9 cellular contexts compared by ENCODE assay signal in the genomic region with DNA sequence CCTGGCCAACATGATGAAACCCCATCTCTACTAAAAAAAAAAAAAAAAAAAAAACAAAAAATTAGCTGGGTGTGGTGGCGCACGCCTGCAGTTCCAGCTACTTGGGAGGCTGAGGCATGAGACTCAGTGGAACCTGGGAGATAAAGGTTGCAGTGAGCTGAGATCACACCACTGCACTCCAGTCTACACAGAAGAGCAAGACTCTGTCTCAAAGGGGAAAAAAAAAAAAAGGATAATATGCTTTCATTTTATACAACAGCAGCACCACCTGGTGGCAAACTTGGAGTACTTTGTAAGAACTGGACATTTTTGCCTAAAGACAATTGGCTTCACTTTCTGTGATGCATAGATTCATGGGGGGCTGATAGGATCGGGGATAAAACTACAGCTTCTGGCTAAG. TPM values are rescaled to one million over a fixed set of nuclear protein-coding genes. Genes with fewer than 3 reads are reported as not detected.
DNase-seq lines count a peak whose midpoint lies in the region; ATAC-seq and TF ChIP-seq lines count a peak whose summit lies in the region.
"Had no signal": no experiment of that assay in that cellular context is flagged by ENCODE, and none has a peak within 500 bp of the region (broad histone marks: within the 10 kb centered on the region; RNA-seq: fewer than 3 reads in every experiment).

No MANE protein-coding gene starts in this region.

- DNase-seq in DMS53 (lab: John Stamatoyannopoulos, UW): peak; percentile 82
- peak; percentile 47 to 63 for DNase-seq in SJSA1 (ENCODE audit: low read depth in 1 of 2, low spot score in 2 of 2)
- peak in 1 of 2 donors; percentile 53 for DNase-seq in activated naive CD4-positive, alpha-beta T cell treated with anti-CD3 and anti-CD28 coated beads, Interleukin-2, amount 50 U/mL, for 72 hours (ENCODE audit: low spot score in 2 of 2)
- peak in 1 of 2 donors; percentile 56 for DNase-seq in heart right ventricle
- no peak for DNase-seq in smooth muscle cell (lab: John Stamatoyannopoulos, UW; ENCODE audit: unreplicated experiment)
- DNase-seq in NCI-H774 (lab: John Stamatoyannopoulos, UW): no peak

- peaks cover 41% of the 10 kb centered on the region for H3K79me2 ChIP-seq in smooth muscle cell (ENCODE audit: low read depth)

- H3K4me1 ChIP-seq in SJSA1 (replicated peaks): no peaks in the 10 kb centered on the region
- peaks cover 0 to 27% (median 14%) of the 10 kb centered on the region in 9 donors for H3K4me1 ChIP-seq in heart right ventricle
- no peaks in the 10 kb centered on the region for H3K4me1 ChIP-seq in smooth muscle cell (ENCODE audit: low read depth)

- no peak overlapping the region for H3K9ac ChIP-seq in smooth muscle cell (ENCODE audit: low read depth)

- H3K36me3 ChIP-seq in SJSA1 (peaks cover 78% of the 10 kb centered on the region), heart right ventricle (peaks cover 0 to 65% (median 21%) of the 10 kb centered on the region in 9 donors), smooth muscle cell (ENCODE audit: low read depth) (no peaks in the 10 kb centered on the region)

- no peak overlapping the region for H2AFZ ChIP-seq in smooth muscle cell (ENCODE audit: low read depth)

- TF ChIP-seq CTCF in LNCAP (IDR thresholded peaks at IDR 0.05) (peak; percentile 65), heart right ventricle (IDR thresholded peaks at IDR 0.05) (peak; percentile 41 to 77 (median 69)), smooth muscle cell (IDR thresholded peaks at IDR 0.05; ENCODE audit: borderline replicate concordance, insufficient read depth, poor library complexity, severe bottlenecking) (peak; percentile 70)

- H3K27me3 ChIP-seq in SJSA1 (replicated peaks) (no peaks in the 10 kb centered on the region), heart right ventricle (no peaks in the 10 kb centered on the region), smooth muscle cell (ENCODE audit: low read depth) (no peaks in the 10 kb centered on the region)

- peaks cover 98% of the 10 kb centered on the region for H4K20me1 ChIP-seq in smooth muscle cell (ENCODE audit: low read depth)

- H3K4me2 ChIP-seq in smooth muscle cell: no peak overlapping the region

- H3K27ac Mint-ChIP-seq in activated naive CD4-positive, alpha-beta T cell treated with anti-CD3 and anti-CD28 coated beads, Interleukin-2, amount 50 U/mL, for 72 hours: no peak overlapping the region
- H3K27ac Mint-ChIP-seq: T-helper 1 cell treated with Interleukin-12 subunit alpha and Interleukin-12 subunit beta and Interleukin-4 antibody, amounts not matched to agents 30 μg/mL and 1 μg/mL, for 36 hours had no signal

- H3K9me3 Mint-ChIP-seq in activated naive CD4-positive, alpha-beta T cell treated with anti-CD3 and anti-CD28 coated beads, Interleukin-2, amount 50 U/mL, for 72 hours: no peaks in the 10 kb centered on the region
- H3K9me3 Mint-ChIP-seq: T-helper 1 cell treated with Interleukin-12 subunit alpha and Interleukin-12 subunit beta and Interleukin-4 antibody, amounts not matched to agents 30 μg/mL and 1 μg/mL, for 36 hours had no signal

- H3K36me3 Mint-ChIP-seq in activated naive CD4-positive, alpha-beta T cell treated with anti-CD3 and anti-CD28 coated beads, Interleukin-2, amount 50 U/mL, for 72 hours: peaks cover 0 to 16% of the 10 kb centered on the region in 2 donors

- H3K27ac ChIP-seq in SJSA1: no peak overlapping the region
- H3K27ac ChIP-seq in heart right ventricle: no peak overlapping the region
- no peak overlapping the region for H3K27ac ChIP-seq in smooth muscle cell (ENCODE audit: low read depth)

- WGBS in heart right ventricle, 2 donors: 84 to 85% methylated on average over 3 of the region's 3 CpGs
- 96% methylated on average over 3 of the region's 3 CpGs for WGBS in smooth muscle cell (ENCODE audit: low lambda C conversion rate)

- H3K4me3 ChIP-seq in SJSA1: no peak overlapping the region
- no peak overlapping the region for H3K4me3 ChIP-seq in heart right ventricle
- H3K4me3 ChIP-seq in smooth muscle cell: no peak overlapping the region

- H3F3A ChIP-seq in smooth muscle cell (ENCODE audit: low read depth): no peaks in the 10 kb centered on the region

- intact Hi-C loops in heart right ventricle (cut with DNase I): loop anchor here (1.0 to 10.0 kb wide), 11 partner anchors 219 to 599 kb away; partner anchors contain the start of gene TANGO6 (in 1 of the 10)

- H3K9me3 ChIP-seq in SJSA1 (replicated peaks): no peaks in the 10 kb centered on the region
- H3K9me3 ChIP-seq in heart right ventricle: no peaks in the 10 kb centered on the region
- H3K9me3 ChIP-seq in smooth muscle cell (replicated peaks; ENCODE audit: low read depth): no peaks in the 10 kb centered on the region

- peak; percentile 47 to 67 for ATAC-seq in activated naive CD4-positive, alpha-beta T cell treated with anti-CD3 and anti-CD28 coated beads, Interleukin-2, amount 50 U/mL, for 72 hours
- ATAC-seq in heart right ventricle (peak in 6 of 8 donors; percentile 29 to 52 (median 32)), GM21515 (IDR thresholded peaks at IDR 0.05; ENCODE audit: unreplicated experiment) (no peak)

RNA-seq across cellular contexts. Expression of gene CHTF8, which starts 8.5 kb away (rescaled TPM):
- total RNA-seq in SJSA1 (2014; rRNA removed; shearing (Covaris generic)): 37.6 and 43.1 TPM in 2 replicates
- 100 to 1,000 TPM in 1 of 2 donors, 10 to 100 TPM in 1; 94.6 to 135 TPM for total RNA-seq in activated naive CD4-positive, alpha-beta T cell treated with anti-CD3 and anti-CD28 coated beads, Interleukin-2, amount 50 U/mL, for 72 hours
- total RNA-seq in heart right ventricle: 10 to 100 TPM; 46.1 to 80.6 (median 55.6) TPM
- 10 to 100 TPM; 17.2 to 38.0 TPM for polyA plus RNA-seq in heart right ventricle
- total RNA-seq in smooth muscle cell: 74.2 and 77.7 TPM in 2 replicates
- 70.8 and 83.8 TPM in 2 replicates for polyA plus RNA-seq in smooth muscle cell

RNA-seq across cellular contexts. Expression of gene UTP4, which starts 8.6 kb away (rescaled TPM):
- total RNA-seq in SJSA1 (2014; rRNA removed; shearing (Covaris generic)): 20.2 and 28.1 TPM in 2 replicates
- 10 to 100 TPM; 56.0 to 86.7 TPM for total RNA-seq in activated naive CD4-positive, alpha-beta T cell treated with anti-CD3 and anti-CD28 coated beads, Interleukin-2, amount 50 U/mL, for 72 hours
- total RNA-seq in heart right ventricle (10 to 100 TPM; 19.1 to 32.8 (median 26.8) TPM), smooth muscle cell (13.8 and 20.4 TPM in 2 replicates)
- polyA plus RNA-seq in heart right ventricle (10 to 100 TPM; 13.0 to 22.8 TPM), smooth muscle cell (29.0 and 32.8 TPM in 2 replicates)

RNA-seq across cellular contexts. Expression of gene HAS3, which starts 18.4 kb away (rescaled TPM):
- total RNA-seq in SJSA1 (2014; rRNA removed; shearing (Covaris generic)): 0.58 and 1.4 TPM in 2 replicates
- total RNA-seq in activated naive CD4-positive, alpha-beta T cell treated with anti-CD3 and anti-CD28 coated beads, Interleukin-2, amount 50 U/mL, for 72 hours: under 1 TPM; 0.31 to 0.61 TPM
- 1 to 10 TPM in 1 of 10 donors, under 1 TPM in 9; 0.15 to 1.8 (median 0.38) TPM for total RNA-seq in heart right ventricle
- under 1 TPM; 0.22 to 0.65 TPM for polyA plus RNA-seq in heart right ventricle
- 1.2 and 2.7 TPM in 2 replicates for total RNA-seq in smooth muscle cell
- 0.39 and 1.1 TPM in 2 replicates for polyA plus RNA-seq in smooth muscle cell

Comparison
In these comparisons a context has a peak if more than half of its experiments do, and no peak if none do; other contexts are left out.
1. DNase-seq: peak in DMS53 (single experiment) and SJSA1 (2 of 2); none in smooth muscle cell (single experiment) and NCI-H774 (single experiment).
2. Peak in every context shown above with its lines, with median percentiles within 50 percentile points of each other: CTCF ChIP-seq.